1 cellular context compared by ENCODE assay signal in the genomic region with DNA sequence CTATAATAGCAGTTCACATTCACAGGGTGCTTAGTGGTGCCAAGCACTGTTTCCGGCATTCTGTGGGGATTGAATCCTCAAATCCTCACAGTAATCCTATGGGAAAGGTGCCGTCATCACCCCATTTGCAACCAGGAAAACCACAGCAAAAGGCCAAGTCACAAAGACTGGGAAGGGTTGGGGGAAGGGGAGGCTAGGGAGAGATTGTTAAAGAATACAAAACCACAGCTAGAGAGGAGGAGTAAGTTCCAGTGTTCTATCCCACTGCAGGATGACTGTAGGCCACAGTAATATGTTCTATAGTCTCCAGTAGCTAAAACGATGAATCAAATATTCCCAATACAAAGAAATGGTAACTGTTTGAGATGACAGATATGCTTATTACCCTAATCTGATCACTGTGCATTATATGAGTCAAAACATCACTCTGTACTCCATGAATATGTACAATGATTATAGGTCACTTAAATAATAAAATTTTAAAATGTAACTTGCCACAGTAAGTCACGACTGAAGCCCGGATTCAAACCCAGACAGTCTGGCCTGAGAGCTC.
TF ChIP-seq lines count a peak whose summit lies in the region.

No MANE protein-coding gene starts in this region.

TF ChIP-seq in K562, 482 proteins besides CTCF, POLR2A, EP300 and RAD21 (continued from another document and continues in another):
- TF ChIP-seq, protein P1, sequence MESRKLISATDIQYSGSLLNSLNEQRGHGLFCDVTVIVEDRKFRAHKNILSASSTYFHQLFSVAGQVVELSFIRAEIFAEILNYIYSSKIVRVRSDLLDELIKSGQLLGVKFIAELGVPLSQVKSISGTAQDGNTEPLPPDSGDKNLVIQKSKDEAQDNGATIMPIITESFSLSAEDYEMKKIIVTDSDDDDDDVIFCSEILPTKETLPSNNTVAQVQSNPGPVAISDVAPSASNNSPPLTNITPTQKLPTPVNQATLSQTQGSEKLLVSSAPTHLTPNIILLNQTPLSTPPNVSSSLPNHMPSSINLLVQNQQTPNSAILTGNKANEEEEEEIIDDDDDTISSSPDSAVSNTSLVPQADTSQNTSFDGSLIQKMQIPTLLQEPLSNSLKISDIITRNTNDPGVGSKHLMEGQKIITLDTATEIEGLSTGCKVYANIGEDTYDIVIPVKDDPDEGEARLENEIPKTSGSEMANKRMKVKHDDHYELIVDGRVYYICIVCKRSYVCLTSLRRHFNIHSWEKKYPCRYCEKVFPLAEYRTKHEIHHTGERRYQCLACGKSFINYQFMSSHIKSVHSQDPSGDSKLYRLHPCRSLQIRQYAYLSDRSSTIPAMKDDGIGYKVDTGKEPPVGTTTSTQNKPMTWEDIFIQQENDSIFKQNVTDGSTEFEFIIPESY (CRISPR knock-in tag; IDR thresholded peaks at IDR 0.05) = no peak
- TF ChIP-seq, protein P2, sequence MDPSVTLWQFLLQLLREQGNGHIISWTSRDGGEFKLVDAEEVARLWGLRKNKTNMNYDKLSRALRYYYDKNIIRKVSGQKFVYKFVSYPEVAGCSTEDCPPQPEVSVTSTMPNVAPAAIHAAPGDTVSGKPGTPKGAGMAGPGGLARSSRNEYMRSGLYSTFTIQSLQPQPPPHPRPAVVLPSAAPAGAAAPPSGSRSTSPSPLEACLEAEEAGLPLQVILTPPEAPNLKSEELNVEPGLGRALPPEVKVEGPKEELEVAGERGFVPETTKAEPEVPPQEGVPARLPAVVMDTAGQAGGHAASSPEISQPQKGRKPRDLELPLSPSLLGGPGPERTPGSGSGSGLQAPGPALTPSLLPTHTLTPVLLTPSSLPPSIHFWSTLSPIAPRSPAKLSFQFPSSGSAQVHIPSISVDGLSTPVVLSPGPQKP (CRISPR knock-in tag; IDR thresholded peaks at IDR 0.05) = no peak
- TF ChIP-seq, protein P3, sequence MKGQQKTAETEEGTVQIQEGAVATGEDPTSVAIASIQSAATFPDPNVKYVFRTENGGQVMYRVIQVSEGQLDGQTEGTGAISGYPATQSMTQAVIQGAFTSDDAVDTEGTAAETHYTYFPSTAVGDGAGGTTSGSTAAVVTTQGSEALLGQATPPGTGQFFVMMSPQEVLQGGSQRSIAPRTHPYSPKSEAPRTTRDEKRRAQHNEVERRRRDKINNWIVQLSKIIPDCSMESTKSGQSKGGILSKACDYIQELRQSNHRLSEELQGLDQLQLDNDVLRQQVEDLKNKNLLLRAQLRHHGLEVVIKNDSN (CRISPR knock-in tag; IDR thresholded peaks at IDR 0.05) = no peak
- TF ChIP-seq PRMT5 (CRISPR knock-in tag; IDR thresholded peaks at IDR 0.05) (no peak), POU5F1 (IDR thresholded peaks at IDR 0.05; ENCODE audit: borderline replicate concordance, low read depth, low read length, partially characterized antibody) (no peak), KDM4B (IDR thresholded peaks at IDR 0.05; ENCODE audit: borderline replicate concordance in 2 of 2, low read depth in 1 of 2) (no peak), ZNF766 (CRISPR knock-in tag; conservative IDR thresholded peaks at IDR 0.05) (0 out of 2 replicates have a peak, but pooled peaks have one; percentile 55), FOXM1 (IDR thresholded peaks at IDR 0.05; ENCODE audit: low read depth) (no peak), FOXM1 (CRISPR knock-in tag; IDR thresholded peaks at IDR 0.05; ENCODE audit: low read depth) (no peak), SETDB1 (IDR thresholded peaks at IDR 0.05; ENCODE audit: low read length) (no peak), CCNT2 (IDR thresholded peaks at IDR 0.05; ENCODE audit: borderline replicate concordance, extremely low read depth, insufficient read length, low read depth, low read length) (no peak), SRSF9 (IDR thresholded peaks at IDR 0.05; ENCODE audit: borderline replicate concordance, low read depth, low read length) (no peak), KLF13 (tag; IDR thresholded peaks at IDR 0.05; ENCODE audit: borderline replicate concordance, low read depth) (no peak), POLR3A (IDR thresholded peaks at IDR 0.05; ENCODE audit: borderline replicate concordance, extremely low read depth, insufficient read depth, insufficient read length) (no peak), RBM22 (IDR thresholded peaks at IDR 0.05; ENCODE audit: low read depth, low read length, poor library complexity, severe bottlenecking) (no peak), GTF2E2 (tag; IDR thresholded peaks at IDR 0.05) (0 out of 2 replicates have a peak, but pooled peaks have one; percentile 45), IFI16 (CRISPR knock-in tag; IDR thresholded peaks at IDR 0.05) (no peak), NFYB (IDR thresholded peaks at IDR 0.05; ENCODE audit: extremely low read depth, insufficient read length) (no peak), RBFOX2 (IDR thresholded peaks at IDR 0.05; ENCODE audit: low read depth, low read length) (no peak), ZFPM2 (CRISPR knock-in tag; IDR thresholded peaks at IDR 0.05) (no peak), SOX6 (IDR thresholded peaks at IDR 0.05) (peak; percentile 48; the same call in 1 of the 2 replicates), NR4A1 (CRISPR knock-in tag; IDR thresholded peaks at IDR 0.05) (no peak), NR4A1 (tag; IDR thresholded peaks at IDR 0.05) (no peak), EZH2 (IDR thresholded peaks at IDR 0.05; ENCODE audit: borderline replicate concordance, low read depth, low read length) (no peak), CBFA2T2 (conservative IDR thresholded peaks at IDR 0.05) (no peak), JUND (IDR thresholded peaks at IDR 0.05; ENCODE audit: borderline replicate concordance, low read depth, low read length) (no peak), JUND (tag; IDR thresholded peaks at IDR 0.05; ENCODE audit: borderline replicate concordance, low read depth, low read length) (no peak), TAF9B (IDR thresholded peaks at IDR 0.05; ENCODE audit: partially characterized antibody) (no peak)
- TF ChIP-seq, protein P4, sequence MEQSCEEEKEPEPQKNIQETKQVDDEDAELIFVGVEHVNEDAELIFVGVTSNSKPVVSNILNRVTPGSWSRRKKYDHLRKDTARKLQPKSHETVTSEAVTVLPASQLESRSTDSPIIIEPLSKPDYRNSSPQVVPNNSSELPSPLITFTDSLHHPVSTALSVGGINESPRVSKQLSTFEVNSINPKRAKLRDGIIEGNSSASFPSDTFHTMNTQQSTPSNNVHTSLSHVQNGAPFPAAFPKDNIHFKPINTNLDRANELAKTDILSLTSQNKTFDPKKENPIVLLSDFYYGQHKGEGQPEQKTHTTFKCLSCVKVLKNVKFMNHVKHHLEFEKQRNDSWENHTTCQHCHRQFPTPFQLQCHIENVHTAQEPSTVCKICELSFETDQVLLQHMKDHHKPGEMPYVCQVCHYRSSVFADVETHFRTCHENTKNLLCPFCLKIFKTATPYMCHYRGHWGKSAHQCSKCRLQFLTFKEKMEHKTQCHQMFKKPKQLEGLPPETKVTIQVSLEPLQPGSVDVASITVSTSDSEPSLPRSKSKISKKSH (CRISPR knock-in tag; IDR thresholded peaks at IDR 0.05) = no peak
- TF ChIP-seq, protein P5, sequence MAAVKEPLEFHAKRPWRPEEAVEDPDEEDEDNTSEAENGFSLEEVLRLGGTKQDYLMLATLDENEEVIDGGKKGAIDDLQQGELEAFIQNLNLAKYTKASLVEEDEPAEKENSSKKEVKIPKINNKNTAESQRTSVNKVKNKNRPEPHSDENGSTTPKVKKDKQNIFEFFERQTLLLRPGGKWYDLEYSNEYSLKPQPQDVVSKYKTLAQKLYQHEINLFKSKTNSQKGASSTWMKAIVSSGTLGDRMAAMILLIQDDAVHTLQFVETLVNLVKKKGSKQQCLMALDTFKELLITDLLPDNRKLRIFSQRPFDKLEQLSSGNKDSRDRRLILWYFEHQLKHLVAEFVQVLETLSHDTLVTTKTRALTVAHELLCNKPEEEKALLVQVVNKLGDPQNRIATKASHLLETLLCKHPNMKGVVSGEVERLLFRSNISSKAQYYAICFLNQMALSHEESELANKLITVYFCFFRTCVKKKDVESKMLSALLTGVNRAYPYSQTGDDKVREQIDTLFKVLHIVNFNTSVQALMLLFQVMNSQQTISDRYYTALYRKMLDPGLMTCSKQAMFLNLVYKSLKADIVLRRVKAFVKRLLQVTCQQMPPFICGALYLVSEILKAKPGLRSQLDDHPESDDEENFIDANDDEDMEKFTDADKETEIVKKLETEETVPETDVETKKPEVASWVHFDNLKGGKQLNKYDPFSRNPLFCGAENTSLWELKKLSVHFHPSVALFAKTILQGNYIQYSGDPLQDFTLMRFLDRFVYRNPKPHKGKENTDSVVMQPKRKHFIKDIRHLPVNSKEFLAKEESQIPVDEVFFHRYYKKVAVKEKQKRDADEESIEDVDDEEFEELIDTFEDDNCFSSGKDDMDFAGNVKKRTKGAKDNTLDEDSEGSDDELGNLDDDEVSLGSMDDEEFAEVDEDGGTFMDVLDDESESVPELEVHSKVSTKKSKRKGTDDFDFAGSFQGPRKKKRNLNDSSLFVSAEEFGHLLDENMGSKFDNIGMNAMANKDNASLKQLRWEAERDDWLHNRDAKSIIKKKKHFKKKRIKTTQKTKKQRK (IDR thresholded peaks at IDR 0.05; ENCODE audit: borderline replicate concordance, low read depth, low read length) = no peak
- TF ChIP-seq, protein P6, sequence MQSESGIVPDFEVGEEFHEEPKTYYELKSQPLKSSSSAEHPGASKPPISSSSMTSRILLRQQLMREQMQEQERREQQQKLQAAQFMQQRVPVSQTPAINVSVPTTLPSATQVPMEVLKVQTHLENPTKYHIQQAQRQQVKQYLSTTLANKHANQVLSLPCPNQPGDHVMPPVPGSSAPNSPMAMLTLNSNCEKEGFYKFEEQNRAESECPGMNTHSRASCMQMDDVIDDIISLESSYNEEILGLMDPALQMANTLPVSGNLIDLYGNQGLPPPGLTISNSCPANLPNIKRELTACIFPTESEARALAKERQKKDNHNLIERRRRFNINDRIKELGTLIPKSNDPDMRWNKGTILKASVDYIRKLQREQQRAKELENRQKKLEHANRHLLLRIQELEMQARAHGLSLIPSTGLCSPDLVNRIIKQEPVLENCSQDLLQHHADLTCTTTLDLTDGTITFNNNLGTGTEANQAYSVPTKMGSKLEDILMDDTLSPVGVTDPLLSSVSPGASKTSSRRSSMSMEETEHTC (IDR thresholded peaks at IDR 0.05) = no peak
- TF ChIP-seq, protein P7, sequence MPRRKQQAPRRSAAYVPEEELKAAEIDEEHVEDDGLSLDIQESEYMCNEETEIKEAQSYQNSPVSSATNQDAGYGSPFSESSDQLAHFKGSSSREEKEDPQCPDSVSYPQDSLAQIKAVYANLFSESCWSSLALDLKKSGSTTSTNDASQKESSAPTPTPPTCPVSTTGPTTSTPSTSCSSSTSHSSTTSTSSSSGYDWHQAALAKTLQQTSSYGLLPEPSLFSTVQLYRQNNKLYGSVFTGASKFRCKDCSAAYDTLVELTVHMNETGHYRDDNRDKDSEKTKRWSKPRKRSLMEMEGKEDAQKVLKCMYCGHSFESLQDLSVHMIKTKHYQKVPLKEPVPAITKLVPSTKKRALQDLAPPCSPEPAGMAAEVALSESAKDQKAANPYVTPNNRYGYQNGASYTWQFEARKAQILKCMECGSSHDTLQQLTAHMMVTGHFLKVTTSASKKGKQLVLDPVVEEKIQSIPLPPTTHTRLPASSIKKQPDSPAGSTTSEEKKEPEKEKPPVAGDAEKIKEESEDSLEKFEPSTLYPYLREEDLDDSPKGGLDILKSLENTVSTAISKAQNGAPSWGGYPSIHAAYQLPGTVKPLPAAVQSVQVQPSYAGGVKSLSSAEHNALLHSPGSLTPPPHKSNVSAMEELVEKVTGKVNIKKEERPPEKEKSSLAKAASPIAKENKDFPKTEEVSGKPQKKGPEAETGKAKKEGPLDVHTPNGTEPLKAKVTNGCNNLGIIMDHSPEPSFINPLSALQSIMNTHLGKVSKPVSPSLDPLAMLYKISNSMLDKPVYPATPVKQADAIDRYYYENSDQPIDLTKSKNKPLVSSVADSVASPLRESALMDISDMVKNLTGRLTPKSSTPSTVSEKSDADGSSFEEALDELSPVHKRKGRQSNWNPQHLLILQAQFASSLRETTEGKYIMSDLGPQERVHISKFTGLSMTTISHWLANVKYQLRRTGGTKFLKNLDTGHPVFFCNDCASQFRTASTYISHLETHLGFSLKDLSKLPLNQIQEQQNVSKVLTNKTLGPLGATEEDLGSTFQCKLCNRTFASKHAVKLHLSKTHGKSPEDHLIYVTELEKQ (CRISPR knock-in tag; IDR thresholded peaks at IDR 0.05) = 0 out of 2 replicates have a peak, but pooled peaks have one; percentile 12
- TF ChIP-seq, protein P8, sequence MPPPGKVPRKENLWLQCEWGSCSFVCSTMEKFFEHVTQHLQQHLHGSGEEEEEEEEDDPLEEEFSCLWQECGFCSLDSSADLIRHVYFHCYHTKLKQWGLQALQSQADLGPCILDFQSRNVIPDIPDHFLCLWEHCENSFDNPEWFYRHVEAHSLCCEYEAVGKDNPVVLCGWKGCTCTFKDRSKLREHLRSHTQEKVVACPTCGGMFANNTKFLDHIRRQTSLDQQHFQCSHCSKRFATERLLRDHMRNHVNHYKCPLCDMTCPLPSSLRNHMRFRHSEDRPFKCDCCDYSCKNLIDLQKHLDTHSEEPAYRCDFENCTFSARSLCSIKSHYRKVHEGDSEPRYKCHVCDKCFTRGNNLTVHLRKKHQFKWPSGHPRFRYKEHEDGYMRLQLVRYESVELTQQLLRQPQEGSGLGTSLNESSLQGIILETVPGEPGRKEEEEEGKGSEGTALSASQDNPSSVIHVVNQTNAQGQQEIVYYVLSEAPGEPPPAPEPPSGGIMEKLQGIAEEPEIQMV (tag; conservative IDR thresholded peaks at IDR 0.05; ENCODE audit: low read depth) = 0 out of 2 replicates have a peak, but pooled peaks have one; percentile 23
- TF ChIP-seq, protein P9, sequence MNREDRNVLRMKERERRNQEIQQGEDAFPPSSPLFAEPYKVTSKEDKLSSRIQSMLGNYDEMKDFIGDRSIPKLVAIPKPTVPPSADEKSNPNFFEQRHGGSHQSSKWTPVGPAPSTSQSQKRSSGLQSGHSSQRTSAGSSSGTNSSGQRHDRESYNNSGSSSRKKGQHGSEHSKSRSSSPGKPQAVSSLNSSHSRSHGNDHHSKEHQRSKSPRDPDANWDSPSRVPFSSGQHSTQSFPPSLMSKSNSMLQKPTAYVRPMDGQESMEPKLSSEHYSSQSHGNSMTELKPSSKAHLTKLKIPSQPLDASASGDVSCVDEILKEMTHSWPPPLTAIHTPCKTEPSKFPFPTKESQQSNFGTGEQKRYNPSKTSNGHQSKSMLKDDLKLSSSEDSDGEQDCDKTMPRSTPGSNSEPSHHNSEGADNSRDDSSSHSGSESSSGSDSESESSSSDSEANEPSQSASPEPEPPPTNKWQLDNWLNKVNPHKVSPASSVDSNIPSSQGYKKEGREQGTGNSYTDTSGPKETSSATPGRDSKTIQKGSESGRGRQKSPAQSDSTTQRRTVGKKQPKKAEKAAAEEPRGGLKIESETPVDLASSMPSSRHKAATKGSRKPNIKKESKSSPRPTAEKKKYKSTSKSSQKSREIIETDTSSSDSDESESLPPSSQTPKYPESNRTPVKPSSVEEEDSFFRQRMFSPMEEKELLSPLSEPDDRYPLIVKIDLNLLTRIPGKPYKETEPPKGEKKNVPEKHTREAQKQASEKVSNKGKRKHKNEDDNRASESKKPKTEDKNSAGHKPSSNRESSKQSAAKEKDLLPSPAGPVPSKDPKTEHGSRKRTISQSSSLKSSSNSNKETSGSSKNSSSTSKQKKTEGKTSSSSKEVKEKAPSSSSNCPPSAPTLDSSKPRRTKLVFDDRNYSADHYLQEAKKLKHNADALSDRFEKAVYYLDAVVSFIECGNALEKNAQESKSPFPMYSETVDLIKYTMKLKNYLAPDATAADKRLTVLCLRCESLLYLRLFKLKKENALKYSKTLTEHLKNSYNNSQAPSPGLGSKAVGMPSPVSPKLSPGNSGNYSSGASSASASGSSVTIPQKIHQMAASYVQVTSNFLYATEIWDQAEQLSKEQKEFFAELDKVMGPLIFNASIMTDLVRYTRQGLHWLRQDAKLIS (CRISPR knock-in tag; IDR thresholded peaks at IDR 0.05) = no peak
